1 cellular context compared by ENCODE assay signal in genomic region chr4:56414135-56414675, GRCh38.
TF ChIP-seq lines count a peak whose summit lies in the region.

No MANE protein-coding gene starts in this region.

TF ChIP-seq in GM23338, 12 proteins besides CTCF, POLR2A, EP300 and RAD21 (continued from another document):
- TF ChIP-seq EZH2phosphoT487 (IDR thresholded peaks at IDR 0.05; ENCODE audit: unreplicated experiment) (no peak), ZNF114 (CRISPR knock-in tag; IDR thresholded peaks at IDR 0.05) (no peak), ZNF462 (CRISPR knock-in tag; IDR thresholded peaks at IDR 0.05) (no peak), ZNF331 (CRISPR knock-in tag; IDR thresholded peaks at IDR 0.05; ENCODE audit: low read depth) (no peak)
